Comparison of ENCODE assay signal across 25 cellular contexts in the genomic region with DNA sequence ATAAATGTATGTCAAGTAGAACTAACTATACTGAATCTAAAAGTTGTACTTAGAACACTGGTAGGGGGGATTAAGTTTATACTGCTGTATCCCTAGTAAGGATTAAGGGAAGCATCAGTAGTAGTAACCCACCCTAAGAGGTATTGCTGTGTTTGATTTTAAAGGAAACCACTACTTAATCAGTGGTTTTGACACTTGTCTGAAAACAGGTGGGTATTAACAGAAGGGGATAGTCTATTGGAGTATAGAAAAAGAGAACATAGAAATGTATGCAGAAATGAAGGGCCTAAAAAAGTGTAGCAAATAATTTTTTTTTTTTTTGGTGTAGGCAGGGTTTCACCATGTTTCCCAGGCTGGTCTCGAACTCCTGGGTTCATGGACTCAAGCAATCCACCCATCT. TPM values are rescaled to one million over a fixed set of nuclear protein-coding genes. Genes with fewer than 3 reads are reported as not detected.
A peak's percentile ranks its signal among the peaks of the same experiment; 100 is the strongest.
DNase-seq lines count a peak whose midpoint lies in the region; ATAC-seq and TF ChIP-seq lines count a peak whose summit lies in the region.
"Had no signal": no experiment of that assay in that cellular context is flagged by ENCODE, and none has a peak within 500 bp of the region (broad histone marks: within the 10 kb centered on the region; RNA-seq: fewer than 3 reads in every experiment).

No MANE protein-coding gene starts in this region.

- H3K9ac ChIP-seq in SK-N-SH (no peak overlapping the region), SK-N-MC (ENCODE audit: insufficient read length) (no peak overlapping the region)

- no peak for TF ChIP-seq EP300 in SK-N-SH (IDR thresholded peaks at IDR 0.05; ENCODE audit: borderline replicate concordance in 1 of 2, low read depth in 1 of 2, low read length in 1 of 2)

- WGBS in SK-N-SH (ENCODE audit: low lambda C conversion rate), result 94% methylated on average over 1 of the region's 1 CpG

- H4K20me1 ChIP-seq in SK-N-SH (ENCODE audit: insufficient read depth), result peaks cover 4% of the 10 kb centered on the region; the same call in 1 of the 2 replicates

- ATAC-seq in SK-N-SH treated with all-trans-retinoic acid at 6 μM for 48 hours, result no peak
- ATAC-seq in GM18520 (IDR thresholded peaks at IDR 0.05; ENCODE audit: unreplicated experiment), result peak; percentile 53
- no peak for ATAC-seq in memory B cell (ENCODE audit: low read depth)
- ATAC-seq: body of pancreas had no signal

- no peak for DNase-seq in SK-N-SH
- no peak for DNase-seq in SK-N-MC (ENCODE audit: low read depth, low spot score)
- DNase-seq in memory B cell (ENCODE audit: low spot score in 2 of 2), result no peak
- DNase-seq in LoVo (ENCODE audit: low spot score), result no peak
- no peak for DNase-seq in NCI-H748 treated with DMSO at 0.1 percent for 48 hours (lab: John Stamatoyannopoulos, UW)
- DNase-seq in COR-L47 (lab: John Stamatoyannopoulos, UW), result no peak
- DNase-seq: 8988T; activated CD4-positive, alpha-beta T cell treated with anti-CD3 and anti-CD28 coated beads for 4 hours; activated CD8-positive, alpha-beta memory T cell treated with anti-CD3 and anti-CD28 coated beads, Interleukin-2, amount 50 U/mL, for 48 hours; activated naive CD4-positive, alpha-beta T cell treated with anti-CD3 and anti-CD28 coated beads, Interleukin-2, amount 10 ng/mL, durations not matched to agents 7 days and 5 days; body of pancreas; foreskin melanocyte; HCEC 1CT; kidney glomerular epithelial cell; mesendoderm; NCI-H1092; NCI-H2081 treated with DMSO at 0.1 percent for 48 hours; NCI-H524; spleen; testis had no signal

- no peak for TF ChIP-seq CTCF in SK-N-SH (IDR thresholded peaks at IDR 0.05)

- H3K9me3 ChIP-seq in SK-N-SH, result no peaks in the 10 kb centered on the region
- no peaks in the 10 kb centered on the region for H3K9me3 ChIP-seq in SK-N-MC (ENCODE audit: low read depth, low read length)
- H3K9me3 ChIP-seq: body of pancreas, SJSA1, testis had no signal

- no peak overlapping the region for H3K4me3 Mint-ChIP-seq in memory B cell
- H3K4me3 Mint-ChIP-seq: dendritic cell treated with granulocyte-macrophage colony-stimulating factor and Interleukin-4, amounts not matched to agents 40 ng/mL and 50 ng/mL, for 4 days had no signal

- no peaks in the 10 kb centered on the region for H3K9me2 ChIP-seq in SK-N-SH

- peaks cover 3 to 14% of the 10 kb centered on the region in 2 experiments; a peak in 3 of 4 replicates for H3K4me1 ChIP-seq in SK-N-SH (ENCODE audit: control insufficient read depth in 1 of 2, insufficient read depth in 2 of 2, low read depth in 1 of 2, low read length in 1 of 2)
- H3K4me1 ChIP-seq: testis had no signal

- H3K36me3 ChIP-seq in SK-N-SH (replicated peaks in 1 of 2; ENCODE audit: control insufficient read depth in 1 of 2, insufficient read depth in 2 of 2, low read length in 1 of 2), result peaks cover 18 to 34% of the 10 kb centered on the region in 2 experiments
- H3K36me3 ChIP-seq in SK-N-MC (ENCODE audit: insufficient read depth, low read length), result peaks cover 29% of the 10 kb centered on the region

- no peaks in the 10 kb centered on the region for H3K9me3 Mint-ChIP-seq in memory B cell

- peak overlapping the region; percentile 56 for H3K27ac Mint-ChIP-seq in memory B cell
- H3K27ac Mint-ChIP-seq: activated naive CD4-positive, alpha-beta T cell treated with anti-CD3 and anti-CD28 coated beads, Interleukin-2, amount 10 ng/mL, durations not matched to agents 7 days and 5 days; dendritic cell treated with granulocyte-macrophage colony-stimulating factor and Interleukin-4, amounts not matched to agents 40 ng/mL and 50 ng/mL, for 4 days had no signal

- H3K4me3 ChIP-seq in SK-N-SH (ENCODE audit: low read depth in 2 of 2, low read length in 1 of 2), result peak overlapping the region in 1 of 2 experiments; percentile 85; a peak in 1 of 4 replicates
- H3K4me3 ChIP-seq in SK-N-MC, result peak overlapping the region; percentile 81; the same call in 1 of the 2 replicates
- H3K4me3 ChIP-seq: body of pancreas, SJSA1, spleen, testis had no signal

- peak overlapping the region; percentile 78 for H3K4me2 ChIP-seq in SK-N-SH

- H3K27me3 ChIP-seq in SK-N-SH (ENCODE audit: insufficient read depth), result no peaks in the 10 kb centered on the region
- H3K27me3 ChIP-seq: body of pancreas, SJSA1, spleen, testis had no signal

- no peak for TF ChIP-seq RAD21 in SK-N-SH (IDR thresholded peaks at IDR 0.05; ENCODE audit: low read length)

- no peaks in the 10 kb centered on the region for H3K27me3 Mint-ChIP-seq in memory B cell
- H3K27me3 Mint-ChIP-seq: activated naive CD4-positive, alpha-beta T cell treated with anti-CD3 and anti-CD28 coated beads, Interleukin-2, amount 10 ng/mL, durations not matched to agents 7 days and 5 days; dendritic cell treated with granulocyte-macrophage colony-stimulating factor and Interleukin-4, amounts not matched to agents 40 ng/mL and 50 ng/mL, for 4 days had no signal

- H2AFZ ChIP-seq in SK-N-SH (ENCODE audit: low read depth), result no peak overlapping the region

- peaks cover 11% of the 10 kb centered on the region for H3K4me1 Mint-ChIP-seq in memory B cell

- H3K36me3 Mint-ChIP-seq in memory B cell, result peaks cover 21% of the 10 kb centered on the region

- CTCF ChIA-PET in SK-N-SH (lab: Yijun Ruan, JAX), result no interaction called here

- H3K27ac ChIP-seq in SK-N-SH (ENCODE audit: low read depth in 2 of 2, low read length in 1 of 2), result no peak overlapping the region
- peak overlapping the region; percentile 56; the same call in 1 of the 2 replicates for H3K27ac ChIP-seq in SK-N-MC
- H3K27ac ChIP-seq: body of pancreas, epithelial cell of prostate, SJSA1, spleen, testis had no signal

- peaks cover 70% of the 10 kb centered on the region for H3K79me2 ChIP-seq in SK-N-SH (ENCODE audit: insufficient read depth)

- POLR2A ChIA-PET in SK-N-SH (lab: Yijun Ruan, JAX), result no interaction called here

- H3F3A ChIP-seq in SK-N-SH (replicated peaks; ENCODE audit: insufficient read depth), result no peaks in the 10 kb centered on the region

TF ChIP-seq in SK-N-SH, 30 proteins besides CTCF, POLR2A, EP300 and RAD21 (continues in another document):
- no peak for TF ChIP-seq RCOR1 (IDR thresholded peaks at IDR 0.05; ENCODE audit: low read length)
- TF ChIP-seq JUND (IDR thresholded peaks at IDR 0.05), result no peak
- TF ChIP-seq EZH2phosphoT487 (IDR thresholded peaks at IDR 0.05; ENCODE audit: borderline replicate concordance, low read depth), result no peak
- no peak for TF ChIP-seq CHD2 (IDR thresholded peaks at IDR 0.05; ENCODE audit: low read length, partially characterized antibody)
- no peak for TF ChIP-seq SIN3A (IDR thresholded peaks at IDR 0.05; ENCODE audit: borderline replicate concordance, low read depth, low read length)
- TF ChIP-seq YY1 (IDR thresholded peaks at IDR 0.05; ENCODE audit: low read depth), result no peak
- no peak for TF ChIP-seq MXI1 (IDR thresholded peaks at IDR 0.05; ENCODE audit: low read depth, low read length)
- no peak for TF ChIP-seq RXRA (IDR thresholded peaks at IDR 0.05; ENCODE audit: borderline replicate concordance, low read depth)
- TF ChIP-seq, protein P1, sequence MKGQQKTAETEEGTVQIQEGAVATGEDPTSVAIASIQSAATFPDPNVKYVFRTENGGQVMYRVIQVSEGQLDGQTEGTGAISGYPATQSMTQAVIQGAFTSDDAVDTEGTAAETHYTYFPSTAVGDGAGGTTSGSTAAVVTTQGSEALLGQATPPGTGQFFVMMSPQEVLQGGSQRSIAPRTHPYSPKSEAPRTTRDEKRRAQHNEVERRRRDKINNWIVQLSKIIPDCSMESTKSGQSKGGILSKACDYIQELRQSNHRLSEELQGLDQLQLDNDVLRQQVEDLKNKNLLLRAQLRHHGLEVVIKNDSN (IDR thresholded peaks at IDR 0.05; ENCODE audit: borderline replicate concordance, low read depth), result no peak
- TF ChIP-seq RFX5 (IDR thresholded peaks at IDR 0.05; ENCODE audit: low read length), result no peak

TF ChIP-seq in SK-N-SH treated with all-trans-retinoic acid at 6 μM for 48 hours, 23 proteins besides CTCF, POLR2A, EP300 and RAD21:
- TF ChIP-seq ZNF8 (CRISPR knock-in tag; IDR thresholded peaks at IDR 0.05) (no peak), ZFP3 (CRISPR knock-in tag; IDR thresholded peaks at IDR 0.05) (no peak), PPARA (CRISPR knock-in tag; IDR thresholded peaks at IDR 0.05; ENCODE audit: borderline replicate concordance) (no peak), ZFP30 (CRISPR knock-in tag; IDR thresholded peaks at IDR 0.05) (no peak), ESRRG (CRISPR knock-in tag; IDR thresholded peaks at IDR 0.05) (no peak), CSDC2 (CRISPR knock-in tag; IDR thresholded peaks at IDR 0.05) (no peak)

RNA-seq across cellular contexts. Expression of a gene that starts 2.2 kb away (rescaled TPM):
- 2.5 and 4.4 TPM in 2 replicates for polyA plus RNA-seq in SK-N-SH (2012; rRNA removed)
- polyA plus RNA-seq in SK-N-SH (2012; cell fraction: cytosol; rRNA removed), result 4.6 and 5.1 TPM in 2 replicates
- polyA plus RNA-seq in SK-N-SH (2012; cell fraction: nucleus; rRNA removed), result 2.2 and 5.2 TPM in 2 replicates

RNA-seq across cellular contexts. Expression of a gene that starts 22.0 kb away (rescaled TPM):
- polyA plus RNA-seq in SK-N-SH (2012; rRNA removed), result 26.3 and 38.8 TPM in 2 replicates
- 35.0 and 35.8 TPM in 2 replicates for polyA plus RNA-seq in SK-N-SH (2012; cell fraction: cytosol; rRNA removed)
- 24.9 and 61.0 TPM in 2 replicates for polyA plus RNA-seq in SK-N-SH (2012; cell fraction: nucleus; rRNA removed)
